ENCODE assay signal across 8 cellular contexts in genomic region chr9:3525088-3525835, GRCh38. TPM values are rescaled to one million over a fixed set of nuclear protein-coding genes. Genes with fewer than 3 reads are reported as not detected.
DNase-seq lines count a peak whose midpoint lies in the region; ATAC-seq and TF ChIP-seq lines count a peak whose summit lies in the region.

No MANE protein-coding gene starts in this region.

- WGBS in esophagus, 2 donors, result 0% methylated on average over 43 of the region's 43 CpGs

- no peaks in the 10 kb centered on the region for H3K36me3 ChIP-seq in A673 (ENCODE audit: insufficient read depth, low read length, poor library complexity, severe bottlenecking)
- no peaks in the 10 kb centered on the region for H3K36me3 ChIP-seq in esophagus (ENCODE audit: control insufficient read depth in 2 of 2, insufficient read depth in 2 of 2, low read length in 1 of 2)

- peak; percentile 3 for ATAC-seq in GM21737 (IDR thresholded peaks at IDR 0.05; ENCODE audit: unreplicated experiment)
- no peak for ATAC-seq in GM19397 (IDR thresholded peaks at IDR 0.05; ENCODE audit: unreplicated experiment)

- POLR2A ChIA-PET in A673 (lab: Charles Lee; ENCODE audit: low non-redundant PET), result interaction anchor here (0.7 kb wide), 1 partner anchor 1216 kb away, joined by 5 read pairs; no protein-coding TSS in a partner anchor

- DNase-seq in A673 (ENCODE audit: low spot score), result peak; percentile 37
- peak; percentile 59 for DNase-seq in nephron progenitor cell
- no peak for DNase-seq in DMS79 treated with DMSO at 0.1 percent for 48 hours (lab: John Stamatoyannopoulos, UW)
- DNase-seq in stimulated activated CD4-positive, alpha-beta T cell treated with anti-CD3 and anti-CD28 coated beads, Interleukin-15, amount 100 ng/mL, for 24 hours, result no peak

- H3K4me3 Mint-ChIP-seq in T-helper 1 cell treated with Interleukin-12 subunit alpha and Interleukin-12 subunit beta and Interleukin-4 antibody, amounts not matched to agents 30 μg/mL and 1 μg/mL, for 36 hours, result peak overlapping the region; percentile 95
- H3K4me3 Mint-ChIP-seq in nephron progenitor cell, result peak overlapping the region; percentile 99

- H3K27ac Mint-ChIP-seq in T-helper 1 cell treated with Interleukin-12 subunit alpha and Interleukin-12 subunit beta and Interleukin-4 antibody, amounts not matched to agents 30 μg/mL and 1 μg/mL, for 36 hours, result peak overlapping the region; percentile 98
- peak overlapping the region; percentile 100 for H3K27ac Mint-ChIP-seq in nephron progenitor cell

- peaks cover 48% of the 10 kb centered on the region for H3K4me1 Mint-ChIP-seq in T-helper 1 cell treated with Interleukin-12 subunit alpha and Interleukin-12 subunit beta and Interleukin-4 antibody, amounts not matched to agents 30 μg/mL and 1 μg/mL, for 36 hours (ENCODE audit: low read depth)
- peaks cover 71% of the 10 kb centered on the region for H3K4me1 Mint-ChIP-seq in nephron progenitor cell

- BruUV-seq in A673 (replicated peaks; lab: Mats Ljungman, UMichigan), result no TSS peak

- H3K9me3 Mint-ChIP-seq in T-helper 1 cell treated with Interleukin-12 subunit alpha and Interleukin-12 subunit beta and Interleukin-4 antibody, amounts not matched to agents 30 μg/mL and 1 μg/mL, for 36 hours, result no peaks in the 10 kb centered on the region
- peaks cover 4% of the 10 kb centered on the region for H3K9me3 Mint-ChIP-seq in nephron progenitor cell

- TF ChIP-seq CTCF in A673 (conservative IDR thresholded peaks at IDR 0.05; ENCODE audit: low read depth, low read length) (no peak), nephron progenitor cell (IDR thresholded peaks at IDR 0.05) (no peak)

- H3K4me3 ChIP-seq in A673 (ENCODE audit: low read depth, low read length, poor library complexity, severe bottlenecking) (peak overlapping the region; percentile 91), esophagus (ENCODE audit: low read depth in 1 of 2, low read length in 2 of 2) (peak overlapping the region; percentile 94 to 98)

- CTCF ChIA-PET in A673 (lab: Charles Lee), result no interaction called here

- peaks cover 8% of the 10 kb centered on the region for H3K36me3 Mint-ChIP-seq in T-helper 1 cell treated with Interleukin-12 subunit alpha and Interleukin-12 subunit beta and Interleukin-4 antibody, amounts not matched to agents 30 μg/mL and 1 μg/mL, for 36 hours (ENCODE audit: low read depth)
- H3K36me3 Mint-ChIP-seq in nephron progenitor cell (ENCODE audit: low read depth), result peaks cover 20% of the 10 kb centered on the region

- no peaks in the 10 kb centered on the region for H3K27me3 Mint-ChIP-seq in T-helper 1 cell treated with Interleukin-12 subunit alpha and Interleukin-12 subunit beta and Interleukin-4 antibody, amounts not matched to agents 30 μg/mL and 1 μg/mL, for 36 hours (ENCODE audit: low read depth)
- peaks cover 2% of the 10 kb centered on the region for H3K27me3 Mint-ChIP-seq in nephron progenitor cell (ENCODE audit: low read depth, poor library complexity)

- no peaks in the 10 kb centered on the region for H3K9me3 ChIP-seq in A673 (ENCODE audit: low read depth, low read length, poor library complexity, severe bottlenecking)
- no peaks in the 10 kb centered on the region for H3K9me3 ChIP-seq in esophagus (ENCODE audit: control insufficient read depth in 2 of 2, insufficient read depth in 1 of 2, low read depth in 1 of 2, low read length in 1 of 2)

- intact Hi-C loops in A673 (cut with micrococcal nuclease; ENCODE audit: unreplicated experiment), result loop anchor here (10.0 kb wide), 2 partner anchors 430 to 680 kb away; partner anchors contain the start of gene PUM3

- peak overlapping the region; percentile 100 for H3K27ac ChIP-seq in A673 (ENCODE audit: low read depth, low read length, poor library complexity, severe bottlenecking)
- H3K27ac ChIP-seq in esophagus (ENCODE audit: low read depth in 2 of 2, low read length in 1 of 2), result peak overlapping the region; percentile 72 to 100

- H3K27me3 ChIP-seq in A673 (replicated peaks; ENCODE audit: insufficient read depth, low read depth, low read length, poor library complexity) (no peaks in the 10 kb centered on the region), esophagus (ENCODE audit: control insufficient read depth in 1 of 2, insufficient read depth in 2 of 2, low read length in 2 of 2) (no peaks in the 10 kb centered on the region)

- peaks cover 52% of the 10 kb centered on the region for H3K4me1 ChIP-seq in A673 (ENCODE audit: insufficient read depth, low read length, poor library complexity, severe bottlenecking)
- H3K4me1 ChIP-seq in esophagus (ENCODE audit: control insufficient read depth in 2 of 2, insufficient read depth in 2 of 2, low read length in 1 of 2), result no peaks in the 10 kb centered on the region

RNA-seq across cellular contexts. Expression of gene RFX3, which starts 0.5 kb away (rescaled TPM):
- 7.4 and 11.6 TPM in 2 replicates for total RNA-seq in A673 (2021)
- polyA plus RNA-seq in esophagus, result 1 to 10 TPM in 1 of 2 donors, under 1 TPM in 1; 0.61 to 1.2 TPM

Comparison
In these comparisons a context has a peak if more than half of its experiments do, and no peak if none do; other contexts are left out.
1. DNase-seq: peak in A673 (single experiment) and nephron progenitor cell (single experiment); none in DMS79 treated with DMSO at 0.1 percent for 48 hours (single experiment) and stimulated activated CD4-positive, alpha-beta T cell treated with anti-CD3 and anti-CD28 coated beads, Interleukin-15, amount 100 ng/mL, for 24 hours (single experiment).